ENCODE assay signal across 12 cellular contexts in genomic region chr6:2714359-2714895, GRCh38. TPM values are rescaled to one million over a fixed set of nuclear protein-coding genes. Genes with fewer than 3 reads are reported as not detected.
A peak's percentile ranks its signal among the peaks of the same experiment; 100 is the strongest.
DNase-seq lines count a peak whose midpoint lies in the region; ATAC-seq and TF ChIP-seq lines count a peak whose summit lies in the region.
"Had no signal": no experiment of that assay in that cellular context is flagged by ENCODE, and none has a peak within 500 bp of the region (broad histone marks: within the 10 kb centered on the region; RNA-seq: fewer than 3 reads in every experiment).

No MANE protein-coding gene starts in this region.

- ATAC-seq in heart right ventricle (peak in 5 of 8 donors; percentile 74 to 89 (median 78)), Right ventricle myocardium inferior (no peak), SK-N-SH treated with all-trans-retinoic acid at 6 μM for 48 hours (peak; percentile 98), HG02938 (IDR thresholded peaks at IDR 0.05; ENCODE audit: unreplicated experiment) (no peak)
- peak; percentile 44 for ATAC-seq in stimulated activated effector memory CD8-positive, alpha-beta T cell treated with anti-CD3 and anti-CD28 coated beads, Interleukin-12 subunit alpha, Interleukin-12 subunit beta, amount 100 ng/mL, for 72 hours
- ATAC-seq: activated T-cell treated with anti-CD3 and anti-CD28 coated beads, Interleukin-2, amount 50 U/mL, for 72 hours had no signal

- DNase-seq in heart right ventricle (no peak), Right ventricle myocardium inferior (ENCODE audit: missing footprints) (no peak), fibroblast of pulmonary artery (ENCODE audit: low read depth) (peak; percentile 93), posterior vena cava (ENCODE audit: low spot score) (no peak)
- DNase-seq in stimulated activated effector memory CD8-positive, alpha-beta T cell treated with anti-CD3 and anti-CD28 coated beads, Interleukin-12 subunit alpha, Interleukin-12 subunit beta, amount 100 ng/mL, for 72 hours (ENCODE audit: low spot score in 2 of 2): no peak
- DNase-seq in activated CD4-positive, alpha-beta T cell treated with anti-CD3 and anti-CD28 coated beads for 4 hours: no peak
- DNase-seq: activated T-cell treated with anti-CD3 and anti-CD28 coated beads, Interleukin-2, amount 50 U/mL, for 72 hours; NCI-H187 treated with DMSO at 0.1 percent for 48 hours had no signal

- no peaks in the 10 kb centered on the region for H3K27me3 ChIP-seq in heart right ventricle

- no peaks in the 10 kb centered on the region for H3K36me3 Mint-ChIP-seq in stimulated activated effector memory CD8-positive, alpha-beta T cell treated with anti-CD3 and anti-CD28 coated beads, Interleukin-12 subunit alpha, Interleukin-12 subunit beta, amount 100 ng/mL, for 72 hours

- 73% methylated on average over 4 of the region's 4 CpGs for WGBS in heart right ventricle, 2 donors

- no peak overlapping the region for H3K4me3 Mint-ChIP-seq in stimulated activated effector memory CD8-positive, alpha-beta T cell treated with anti-CD3 and anti-CD28 coated beads, Interleukin-12 subunit alpha, Interleukin-12 subunit beta, amount 100 ng/mL, for 72 hours
- H3K4me3 Mint-ChIP-seq: activated T-cell treated with anti-CD3 and anti-CD28 coated beads, Interleukin-2, amount 50 U/mL, for 72 hours; B cell; nephron had no signal

- no peaks in the 10 kb centered on the region for H3K9me3 Mint-ChIP-seq in stimulated activated effector memory CD8-positive, alpha-beta T cell treated with anti-CD3 and anti-CD28 coated beads, Interleukin-12 subunit alpha, Interleukin-12 subunit beta, amount 100 ng/mL, for 72 hours

- H3K9me3 ChIP-seq in heart right ventricle: peaks cover 0 to 23% (median 6%) of the 10 kb centered on the region in 11 donors

- TF ChIP-seq CTCF in heart right ventricle (IDR thresholded peaks at IDR 0.05): no peak
- no peak for TF ChIP-seq CTCF in fibroblast of pulmonary artery (IDR thresholded peaks at IDR 0.05; ENCODE audit: low read length, missing control alignments)

- no peaks in the 10 kb centered on the region for H3K4me1 Mint-ChIP-seq in stimulated activated effector memory CD8-positive, alpha-beta T cell treated with anti-CD3 and anti-CD28 coated beads, Interleukin-12 subunit alpha, Interleukin-12 subunit beta, amount 100 ng/mL, for 72 hours

- intact Hi-C loops in heart right ventricle (cut with DNase I) (no loop called here), Right ventricle myocardium inferior (cut with DNase I) (no loop called here), posterior vena cava (cut with DNase I) (no loop called here)

- H3K36me3 ChIP-seq in heart right ventricle: no peaks in the 10 kb centered on the region

- H3K4me3 ChIP-seq in heart right ventricle (no peak overlapping the region), fibroblast of pulmonary artery (replicated peaks; ENCODE audit: low read depth, low read length) (no peak overlapping the region)

- no peak overlapping the region for H3K27ac Mint-ChIP-seq in stimulated activated effector memory CD8-positive, alpha-beta T cell treated with anti-CD3 and anti-CD28 coated beads, Interleukin-12 subunit alpha, Interleukin-12 subunit beta, amount 100 ng/mL, for 72 hours
- H3K27ac Mint-ChIP-seq: activated T-cell treated with anti-CD3 and anti-CD28 coated beads, Interleukin-2, amount 50 U/mL, for 72 hours; B cell; nephron had no signal

- no peak overlapping the region for H3K27ac ChIP-seq in heart right ventricle

- peaks cover 0 to 22% (median 0%) of the 10 kb centered on the region in 9 donors for H3K4me1 ChIP-seq in heart right ventricle

TF ChIP-seq in SK-N-SH treated with all-trans-retinoic acid at 6 μM for 48 hours, 23 proteins besides CTCF, POLR2A, EP300 and RAD21 (continues in another document):
- TF ChIP-seq ISL1 (CRISPR knock-in tag; IDR thresholded peaks at IDR 0.05): peak; percentile 57
- no peak for TF ChIP-seq TCF4 (CRISPR knock-in tag; IDR thresholded peaks at IDR 0.05; ENCODE audit: borderline replicate concordance)
- TF ChIP-seq TOX (CRISPR knock-in tag; IDR thresholded peaks at IDR 0.05; ENCODE audit: borderline replicate concordance): no peak
- TF ChIP-seq PPARA (CRISPR knock-in tag; IDR thresholded peaks at IDR 0.05; ENCODE audit: borderline replicate concordance): no peak
- TF ChIP-seq ZNF70 (CRISPR knock-in tag; IDR thresholded peaks at IDR 0.05): no peak
- TF ChIP-seq SNAI2 (CRISPR knock-in tag; IDR thresholded peaks at IDR 0.05): no peak
- no peak for TF ChIP-seq BACH2 (CRISPR knock-in tag; IDR thresholded peaks at IDR 0.05; ENCODE audit: borderline replicate concordance)
- no peak for TF ChIP-seq ESRRG (CRISPR knock-in tag; IDR thresholded peaks at IDR 0.05)
- TF ChIP-seq RARB (CRISPR knock-in tag; IDR thresholded peaks at IDR 0.05): no peak
- no peak for TF ChIP-seq ZFP3 (CRISPR knock-in tag; IDR thresholded peaks at IDR 0.05)
- no peak for TF ChIP-seq ARNTL (CRISPR knock-in tag; IDR thresholded peaks at IDR 0.05; ENCODE audit: borderline replicate concordance, low read depth)
- TF ChIP-seq ZNF8 (CRISPR knock-in tag; IDR thresholded peaks at IDR 0.05): no peak
- TF ChIP-seq, protein P1, sequence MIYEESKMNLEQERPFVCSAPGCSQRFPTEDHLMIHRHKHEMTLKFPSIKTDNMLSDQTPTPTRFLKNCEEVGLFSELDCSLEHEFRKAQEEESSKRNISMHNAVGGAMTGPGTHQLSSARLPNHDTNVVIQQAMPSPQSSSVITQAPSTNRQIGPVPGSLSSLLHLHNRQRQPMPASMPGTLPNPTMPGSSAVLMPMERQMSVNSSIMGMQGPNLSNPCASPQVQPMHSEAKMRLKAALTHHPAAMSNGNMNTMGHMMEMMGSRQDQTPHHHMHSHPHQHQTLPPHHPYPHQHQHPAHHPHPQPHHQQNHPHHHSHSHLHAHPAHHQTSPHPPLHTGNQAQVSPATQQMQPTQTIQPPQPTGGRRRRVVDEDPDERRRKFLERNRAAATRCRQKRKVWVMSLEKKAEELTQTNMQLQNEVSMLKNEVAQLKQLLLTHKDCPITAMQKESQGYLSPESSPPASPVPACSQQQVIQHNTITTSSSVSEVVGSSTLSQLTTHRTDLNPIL (CRISPR knock-in tag; IDR thresholded peaks at IDR 0.05; ENCODE audit: low read depth): 0 out of 2 replicates have a peak, but pooled peaks have one; percentile 29
- no peak for TF ChIP-seq GLIS3 (CRISPR knock-in tag; IDR thresholded peaks at IDR 0.05)
- TF ChIP-seq ZNF565 (CRISPR knock-in tag; conservative IDR thresholded peaks at IDR 0.05; ENCODE audit: low read depth): no peak
- no peak for TF ChIP-seq ZC3H10 (CRISPR knock-in tag; IDR thresholded peaks at IDR 0.05)
- no peak for TF ChIP-seq CSRNP3 (CRISPR knock-in tag; IDR thresholded peaks at IDR 0.05)
- TF ChIP-seq ZFP30 (CRISPR knock-in tag; IDR thresholded peaks at IDR 0.05): no peak
- no peak for TF ChIP-seq OSR1 (CRISPR knock-in tag; IDR thresholded peaks at IDR 0.05)
- TF ChIP-seq CSDC2 (CRISPR knock-in tag; IDR thresholded peaks at IDR 0.05): peak; percentile 13; the same call in 1 of the 2 replicates
- TF ChIP-seq, protein P2, sequence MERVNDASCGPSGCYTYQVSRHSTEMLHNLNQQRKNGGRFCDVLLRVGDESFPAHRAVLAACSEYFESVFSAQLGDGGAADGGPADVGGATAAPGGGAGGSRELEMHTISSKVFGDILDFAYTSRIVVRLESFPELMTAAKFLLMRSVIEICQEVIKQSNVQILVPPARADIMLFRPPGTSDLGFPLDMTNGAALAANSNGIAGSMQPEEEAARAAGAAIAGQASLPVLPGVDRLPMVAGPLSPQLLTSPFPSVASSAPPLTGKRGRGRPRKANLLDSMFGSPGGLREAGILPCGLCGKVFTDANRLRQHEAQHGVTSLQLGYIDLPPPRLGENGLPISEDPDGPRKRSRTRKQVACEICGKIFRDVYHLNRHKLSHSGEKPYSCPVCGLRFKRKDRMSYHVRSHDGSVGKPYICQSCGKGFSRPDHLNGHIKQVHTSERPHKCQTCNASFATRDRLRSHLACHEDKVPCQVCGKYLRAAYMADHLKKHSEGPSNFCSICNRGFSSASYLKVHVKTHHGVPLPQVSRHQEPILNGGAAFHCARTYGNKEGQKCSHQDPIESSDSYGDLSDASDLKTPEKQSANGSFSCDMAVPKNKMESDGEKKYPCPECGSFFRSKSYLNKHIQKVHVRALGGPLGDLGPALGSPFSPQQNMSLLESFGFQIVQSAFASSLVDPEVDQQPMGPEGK (CRISPR knock-in tag; IDR thresholded peaks at IDR 0.05; ENCODE audit: borderline replicate concordance): peak; percentile 51; the same call in 1 of the 2 replicates

RNA-seq across cellular contexts. Expression of gene MYLK4, which starts 36.3 kb away (rescaled TPM):
- 1 to 10 TPM in 4 of 10 donors, under 1 TPM in 6; 0.42 to 2.5 (median 0.98) TPM for total RNA-seq in heart right ventricle
- under 1 TPM; 0.13 to 0.88 TPM for polyA plus RNA-seq in heart right ventricle
- total RNA-seq in Right ventricle myocardium inferior: 2.0 TPM
- total RNA-seq in posterior vena cava: under 1 TPM; 0.67 to 0.74 TPM

RNA-seq across cellular contexts. Expression of gene WRNIP1, which starts 50.8 kb away (rescaled TPM):
- 10 to 100 TPM; 29.7 to 41.7 (median 35.4) TPM for total RNA-seq in heart right ventricle
- polyA plus RNA-seq in heart right ventricle: 10 to 100 TPM; 35.8 to 44.9 TPM
- 40.8 TPM for total RNA-seq in Right ventricle myocardium inferior
- 10 to 100 TPM; 21.7 to 26.1 TPM for total RNA-seq in posterior vena cava

Comparison
In these comparisons a context has a peak if more than half of its experiments do, and no peak if none do; other contexts are left out.
1. ATAC-seq: peak in heart right ventricle (5 of 8), SK-N-SH treated with all-trans-retinoic acid at 6 μM for 48 hours (single experiment) and stimulated activated effector memory CD8-positive, alpha-beta T cell treated with anti-CD3 and anti-CD28 coated beads, Interleukin-12 subunit alpha, Interleukin-12 subunit beta, amount 100 ng/mL, for 72 hours (single experiment); none in Right ventricle myocardium inferior (single experiment) and HG02938 (single experiment).